ENCODE assay signal across 2 cellular contexts in the genomic region with DNA sequence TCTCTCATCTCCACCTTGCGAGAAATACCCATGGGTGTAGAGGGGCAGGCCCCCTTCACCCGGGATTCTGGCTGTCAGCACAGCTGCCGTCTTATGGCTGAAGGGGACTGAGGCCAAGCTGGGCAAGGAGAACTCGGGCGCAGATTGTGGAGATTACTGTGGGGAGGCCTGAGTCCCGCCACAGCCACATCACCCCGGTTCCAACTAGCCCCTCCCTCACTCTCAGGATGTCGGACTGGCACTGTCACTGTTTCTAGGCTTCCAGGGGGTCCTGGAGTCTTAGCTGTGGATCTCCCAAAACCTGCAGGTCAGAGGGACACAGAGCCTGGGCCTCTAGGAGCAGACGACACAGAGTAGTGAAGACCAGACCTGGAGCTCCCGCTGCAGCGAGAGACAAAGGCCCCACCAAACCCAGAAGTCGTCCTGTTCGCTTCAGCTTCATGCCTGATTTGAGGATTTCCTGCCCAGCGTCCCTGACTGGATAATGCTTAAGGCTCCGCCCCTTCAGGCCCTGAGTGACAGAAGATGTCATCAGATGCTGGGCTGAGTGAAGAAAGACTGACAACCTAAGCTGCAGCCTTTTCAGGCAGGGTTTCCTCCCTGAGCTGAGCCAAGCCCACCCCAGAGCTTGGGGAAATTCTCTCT.
TF ChIP-seq lines count a peak whose summit lies in the region.

No MANE protein-coding gene starts in this region.

TF ChIP-seq in HepG2, 621 proteins besides CTCF, POLR2A, EP300 and RAD21:
- TF ChIP-seq JUND (CRISPR knock-in tag; IDR thresholded peaks at IDR 0.05) (no peak), EED (CRISPR knock-in tag; IDR thresholded peaks at IDR 0.05) (no peak), ZNF263 (CRISPR knock-in tag; IDR thresholded peaks at IDR 0.05) (no peak), ELF3 (CRISPR knock-in tag; IDR thresholded peaks at IDR 0.05) (no peak), MIXL1 (CRISPR knock-in tag; IDR thresholded peaks at IDR 0.05) (no peak), MXI1 (IDR thresholded peaks at IDR 0.05; ENCODE audit: borderline replicate concordance, low read depth, low read length) (no peak), NR2F6 (IDR thresholded peaks at IDR 0.05) (no peak), NR2F6 (CRISPR knock-in tag; IDR thresholded peaks at IDR 0.05) (no peak), HMG20B (CRISPR knock-in tag; conservative IDR thresholded peaks at IDR 0.05) (no peak), NFIB (CRISPR knock-in tag; IDR thresholded peaks at IDR 0.05; ENCODE audit: borderline replicate concordance) (no peak), DMAP1 (CRISPR knock-in tag; IDR thresholded peaks at IDR 0.05) (no peak), ZKSCAN1 (IDR thresholded peaks at IDR 0.05; ENCODE audit: low read length) (no peak), POGZ (CRISPR knock-in tag; IDR thresholded peaks at IDR 0.05) (no peak), ZBTB42 (CRISPR knock-in tag; IDR thresholded peaks at IDR 0.05) (no peak)
- TF ChIP-seq, protein P1, sequence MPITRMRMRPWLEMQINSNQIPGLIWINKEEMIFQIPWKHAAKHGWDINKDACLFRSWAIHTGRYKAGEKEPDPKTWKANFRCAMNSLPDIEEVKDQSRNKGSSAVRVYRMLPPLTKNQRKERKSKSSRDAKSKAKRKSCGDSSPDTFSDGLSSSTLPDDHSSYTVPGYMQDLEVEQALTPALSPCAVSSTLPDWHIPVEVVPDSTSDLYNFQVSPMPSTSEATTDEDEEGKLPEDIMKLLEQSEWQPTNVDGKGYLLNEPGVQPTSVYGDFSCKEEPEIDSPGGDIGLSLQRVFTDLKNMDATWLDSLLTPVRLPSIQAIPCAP (CRISPR knock-in tag; IDR thresholded peaks at IDR 0.05; ENCODE audit: low read depth) = no peak
- TF ChIP-seq, protein P2, sequence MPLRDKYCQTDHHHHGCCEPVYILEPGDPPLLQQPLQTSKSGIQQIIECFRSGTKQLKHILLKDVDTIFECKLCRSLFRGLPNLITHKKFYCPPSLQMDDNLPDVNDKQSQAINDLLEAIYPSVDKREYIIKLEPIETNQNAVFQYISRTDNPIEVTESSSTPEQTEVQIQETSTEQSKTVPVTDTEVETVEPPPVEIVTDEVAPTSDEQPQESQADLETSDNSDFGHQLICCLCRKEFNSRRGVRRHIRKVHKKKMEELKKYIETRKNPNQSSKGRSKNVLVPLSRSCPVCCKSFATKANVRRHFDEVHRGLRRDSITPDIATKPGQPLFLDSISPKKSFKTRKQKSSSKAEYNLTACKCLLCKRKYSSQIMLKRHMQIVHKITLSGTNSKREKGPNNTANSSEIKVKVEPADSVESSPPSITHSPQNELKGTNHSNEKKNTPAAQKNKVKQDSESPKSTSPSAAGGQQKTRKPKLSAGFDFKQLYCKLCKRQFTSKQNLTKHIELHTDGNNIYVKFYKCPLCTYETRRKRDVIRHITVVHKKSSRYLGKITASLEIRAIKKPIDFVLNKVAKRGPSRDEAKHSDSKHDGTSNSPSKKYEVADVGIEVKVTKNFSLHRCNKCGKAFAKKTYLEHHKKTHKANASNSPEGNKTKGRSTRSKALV (CRISPR knock-in tag; IDR thresholded peaks at IDR 0.05) = no peak
- TF ChIP-seq, protein P3, sequence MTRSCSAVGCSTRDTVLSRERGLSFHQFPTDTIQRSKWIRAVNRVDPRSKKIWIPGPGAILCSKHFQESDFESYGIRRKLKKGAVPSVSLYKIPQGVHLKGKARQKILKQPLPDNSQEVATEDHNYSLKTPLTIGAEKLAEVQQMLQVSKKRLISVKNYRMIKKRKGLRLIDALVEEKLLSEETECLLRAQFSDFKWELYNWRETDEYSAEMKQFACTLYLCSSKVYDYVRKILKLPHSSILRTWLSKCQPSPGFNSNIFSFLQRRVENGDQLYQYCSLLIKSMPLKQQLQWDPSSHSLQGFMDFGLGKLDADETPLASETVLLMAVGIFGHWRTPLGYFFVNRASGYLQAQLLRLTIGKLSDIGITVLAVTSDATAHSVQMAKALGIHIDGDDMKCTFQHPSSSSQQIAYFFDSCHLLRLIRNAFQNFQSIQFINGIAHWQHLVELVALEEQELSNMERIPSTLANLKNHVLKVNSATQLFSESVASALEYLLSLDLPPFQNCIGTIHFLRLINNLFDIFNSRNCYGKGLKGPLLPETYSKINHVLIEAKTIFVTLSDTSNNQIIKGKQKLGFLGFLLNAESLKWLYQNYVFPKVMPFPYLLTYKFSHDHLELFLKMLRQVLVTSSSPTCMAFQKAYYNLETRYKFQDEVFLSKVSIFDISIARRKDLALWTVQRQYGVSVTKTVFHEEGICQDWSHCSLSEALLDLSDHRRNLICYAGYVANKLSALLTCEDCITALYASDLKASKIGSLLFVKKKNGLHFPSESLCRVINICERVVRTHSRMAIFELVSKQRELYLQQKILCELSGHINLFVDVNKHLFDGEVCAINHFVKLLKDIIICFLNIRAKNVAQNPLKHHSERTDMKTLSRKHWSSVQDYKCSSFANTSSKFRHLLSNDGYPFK (CRISPR knock-in tag; IDR thresholded peaks at IDR 0.05; ENCODE audit: borderline replicate concordance) = no peak

TF ChIP-seq in GM12878, 131 proteins besides CTCF, POLR2A, EP300 and RAD21:
- TF ChIP-seq CHD1 (IDR thresholded peaks at IDR 0.05; ENCODE audit: low read depth, low read length) = no peak
- TF ChIP-seq, protein P4, sequence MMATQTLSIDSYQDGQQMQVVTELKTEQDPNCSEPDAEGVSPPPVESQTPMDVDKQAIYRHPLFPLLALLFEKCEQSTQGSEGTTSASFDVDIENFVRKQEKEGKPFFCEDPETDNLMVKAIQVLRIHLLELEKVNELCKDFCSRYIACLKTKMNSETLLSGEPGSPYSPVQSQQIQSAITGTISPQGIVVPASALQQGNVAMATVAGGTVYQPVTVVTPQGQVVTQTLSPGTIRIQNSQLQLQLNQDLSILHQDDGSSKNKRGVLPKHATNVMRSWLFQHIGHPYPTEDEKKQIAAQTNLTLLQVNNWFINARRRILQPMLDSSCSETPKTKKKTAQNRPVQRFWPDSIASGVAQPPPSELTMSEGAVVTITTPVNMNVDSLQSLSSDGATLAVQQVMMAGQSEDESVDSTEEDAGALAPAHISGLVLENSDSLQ (IDR thresholded peaks at IDR 0.05) = peak; percentile 31; the same call in 1 of the 2 replicates
